Comparison of ENCODE assay signal across 9 cellular contexts in genomic region chrX:21745756-21746155, GRCh38. TPM values are rescaled to one million over a fixed set of nuclear protein-coding genes. Genes with fewer than 3 reads are reported as not detected.
DNase-seq lines count a peak whose midpoint lies in the region; TF ChIP-seq lines count a peak whose summit lies in the region.
"Had no signal": no experiment of that assay in that cellular context is flagged by ENCODE, and none has a peak within 500 bp of the region (broad histone marks: within the 10 kb centered on the region; RNA-seq: fewer than 3 reads in every experiment).

No MANE protein-coding gene starts in this region.

- TF ChIP-seq CTCF in smooth muscle cell (IDR thresholded peaks at IDR 0.05; ENCODE audit: borderline replicate concordance, insufficient read depth, poor library complexity, severe bottlenecking) = peak; percentile 52

- no peaks in the 10 kb centered on the region for H3K27me3 ChIP-seq in smooth muscle cell (ENCODE audit: low read depth)

- H4K20me1 ChIP-seq in smooth muscle cell (ENCODE audit: low read depth) = no peaks in the 10 kb centered on the region

- WGBS in smooth muscle cell (ENCODE audit: low lambda C conversion rate) = 38% methylated on average over 4 of the region's 4 CpGs

- H3K9ac ChIP-seq in smooth muscle cell (ENCODE audit: low read depth) = no peak overlapping the region

- no peak overlapping the region for H3K4me2 ChIP-seq in smooth muscle cell

- H2AFZ ChIP-seq in smooth muscle cell (ENCODE audit: low read depth) = no peak overlapping the region

- peak; percentile 35 for DNase-seq in activated gamma-delta T cell treated with Interleukin-2 at 50 U/mL for 16 hours
- DNase-seq in activated gamma-delta T cell (lab: John Stamatoyannopoulos, UW) = no peak
- peak; percentile 41 for DNase-seq in NAMALWA (ENCODE audit: low spot score)
- peak; percentile 6 for DNase-seq in activated CD8-positive, alpha-beta memory T cell treated with anti-CD3 and anti-CD28 coated beads, Interleukin-2, amount 50 U/mL, for 24 hours (ENCODE audit: extremely low read depth)
- peak; percentile 49 for DNase-seq in fibroblast of peridontal ligament (ENCODE audit: extremely low read depth)
- no peak for DNase-seq in smooth muscle cell (lab: John Stamatoyannopoulos, UW; ENCODE audit: unreplicated experiment)
- DNase-seq in iPS-NIHi11 (ENCODE audit: low spot score) = no peak
- no peak for DNase-seq in OCI-M2 (lab: John Stamatoyannopoulos, UW; ENCODE audit: unreplicated experiment)

- no peaks in the 10 kb centered on the region for H3K9me3 ChIP-seq in smooth muscle cell (replicated peaks; ENCODE audit: low read depth)

- no peak overlapping the region for H3K27ac ChIP-seq in smooth muscle cell (ENCODE audit: low read depth)

- no peaks in the 10 kb centered on the region for H3K79me2 ChIP-seq in smooth muscle cell (ENCODE audit: low read depth)

- H3K36me3 ChIP-seq in smooth muscle cell (ENCODE audit: low read depth) = no peaks in the 10 kb centered on the region

- H3K4me1 ChIP-seq in smooth muscle cell (ENCODE audit: low read depth) = peaks cover 4% of the 10 kb centered on the region

- H3F3A ChIP-seq in smooth muscle cell (ENCODE audit: low read depth) = no peaks in the 10 kb centered on the region

- H3K4me3 ChIP-seq in smooth muscle cell = no peak overlapping the region

RNA-seq across cellular contexts. Expression of gene SMPX, which starts 12.2 kb away (rescaled TPM):
- total RNA-seq in smooth muscle cell = not detected in 2 replicates
- 0.20 and 0.37 TPM in 2 replicates for polyA plus RNA-seq in smooth muscle cell
- total RNA-seq: dermis microvascular lymphatic vessel endothelial cell had no signal

Comparison
In these comparisons a context has a peak if more than half of its experiments do, and no peak if none do; other contexts are left out.
1. DNase-seq: peak in activated gamma-delta T cell treated with Interleukin-2 at 50 U/mL for 16 hours (single experiment), NAMALWA (single experiment), activated CD8-positive, alpha-beta memory T cell treated with anti-CD3 and anti-CD28 coated beads, Interleukin-2, amount 50 U/mL, for 24 hours (single experiment) and fibroblast of peridontal ligament (single experiment); none in activated gamma-delta T cell (single experiment), smooth muscle cell (single experiment), iPS-NIHi11 (single experiment) and OCI-M2 (single experiment).